27 cellular contexts compared by ENCODE assay signal in genomic region chr13:39663508-39663907, GRCh38.
"Had no signal": no experiment of that assay in that cellular context is flagged by ENCODE, and none has a peak within 500 bp of the region (broad histone marks: within the 10 kb centered on the region; RNA-seq: fewer than 3 reads in every experiment).

No MANE protein-coding gene starts in this region.

- H3K27me3 Mint-ChIP-seq: naive thymus-derived CD4-positive, alpha-beta T cell; progenitor cell of endocrine pancreas; stimulated activated memory B cell treated with anti-CD40 and anti-IgM and Interleukin-4, amounts not matched to agents 10 μg/mL and 1 μg/mL and 100 μg/mL, for 72 hours; stimulated activated naive CD8-positive, alpha-beta T cell treated with anti-CD3 and anti-CD28 coated beads, Interleukin-15, Interleukin-2, amounts not matched to agents 100 ng/mL and 50 ng/mL, for 24 hours; type B pancreatic cell had no signal

- ATAC-seq: naive thymus-derived CD4-positive, alpha-beta T cell; natural killer cell; psoas muscle; right cardiac atrium; sciatic nerve; stimulated activated memory B cell treated with anti-CD40 and anti-IgM and Interleukin-4, amounts not matched to agents 10 μg/mL and 1 μg/mL and 100 μg/mL, for 72 hours; upper lobe of right lung had no signal

- H3K4me1 Mint-ChIP-seq: neural progenitor cell had no signal

- H3K4me3 Mint-ChIP-seq: naive thymus-derived CD4-positive, alpha-beta T cell; natural killer cell; nephron; neural progenitor cell; stimulated activated memory B cell treated with anti-CD40 and anti-IgM and Interleukin-4, amounts not matched to agents 10 μg/mL and 1 μg/mL and 100 μg/mL, for 72 hours; stimulated activated naive CD8-positive, alpha-beta T cell treated with anti-CD3 and anti-CD28 coated beads, Interleukin-15, Interleukin-2, amounts not matched to agents 100 ng/mL and 50 ng/mL, for 24 hours; type B pancreatic cell had no signal

- H3K9me3 Mint-ChIP-seq: naive thymus-derived CD4-positive, alpha-beta T cell; natural killer cell; nephron; neural progenitor cell; stimulated activated memory B cell treated with anti-CD40 and anti-IgM and Interleukin-4, amounts not matched to agents 10 μg/mL and 1 μg/mL and 100 μg/mL, for 72 hours; stimulated activated naive CD8-positive, alpha-beta T cell treated with anti-CD3 and anti-CD28 coated beads, Interleukin-15, Interleukin-2, amounts not matched to agents 100 ng/mL and 50 ng/mL, for 24 hours; type B pancreatic cell had no signal

- DNase-seq: naive thymus-derived CD4-positive, alpha-beta T cell; natural killer cell; occipital lobe; ovary; posterior cingulate gyrus; psoas muscle; right cardiac atrium; spleen; stimulated activated CD4-positive, alpha-beta T cell treated with anti-CD3 and anti-CD28 coated beads, Interleukin-12 subunit alpha, Interleukin-12 subunit beta, amount 100 ng/mL, for 4 hours; stimulated activated CD4-positive, alpha-beta T cell treated with anti-CD3 and anti-CD28 coated beads, Interleukin-1b, Interleukin-23, amount 100 ng/mL, for 48 hours; stimulated activated CD4-positive, alpha-beta T cell treated with anti-CD3 and anti-CD28 coated beads, Interleukin-4, amount 100 ng/mL, for 1 hour; stimulated activated CD4-positive, alpha-beta T cell treated with anti-CD3 and anti-CD28 coated beads, Interleukin-4, amount 100 ng/mL, for 4 hours; stimulated activated CD8-positive, alpha-beta memory T cell treated with anti-CD3 and anti-CD28 coated beads, Interleukin-4, amount 100 ng/mL, for 48 hours; stimulated activated naive CD4-positive, alpha-beta T cell; substantia nigra; testis; tibial artery; transverse colon; upper lobe of right lung; uterus had no signal

- H3K27ac Mint-ChIP-seq: natural killer cell; nephron; neural progenitor cell; progenitor cell of endocrine pancreas; stimulated activated memory B cell treated with anti-CD40 and anti-IgM and Interleukin-4, amounts not matched to agents 10 μg/mL and 1 μg/mL and 100 μg/mL, for 72 hours; stimulated activated naive CD8-positive, alpha-beta T cell treated with anti-CD3 and anti-CD28 coated beads, Interleukin-15, Interleukin-2, amounts not matched to agents 100 ng/mL and 50 ng/mL, for 24 hours; type B pancreatic cell had no signal

- H3K36me3 Mint-ChIP-seq: natural killer cell had no signal
